Comparison of ENCODE assay signal across 21 cellular contexts in genomic region chr2:109700680-109701274, GRCh38.
DNase-seq lines count a peak whose midpoint lies in the region; ATAC-seq, FAIRE-seq and TF ChIP-seq lines count a peak whose summit lies in the region.
"Had no signal": no experiment of that assay in that cellular context is flagged by ENCODE, and none has a peak within 500 bp of the region (broad histone marks: within the 10 kb centered on the region; RNA-seq: fewer than 3 reads in every experiment).

No MANE protein-coding gene starts in this region.

- H4K20me1 ChIP-seq in neural progenitor cell (ENCODE audit: low read depth): no peaks in the 10 kb centered on the region

- DNase-seq in WTC11 (ENCODE audit: low spot score): no peak
- no peak for DNase-seq in neural progenitor cell (ENCODE audit: low spot score)
- DNase-seq in upper lobe of right lung: no peak
- DNase-seq in stimulated activated naive B cell treated with anti-CD40 and anti-IgM and Interleukin-4, amounts not matched to agents 10 μg/mL and 1 μg/mL and 100 μg/mL, for 72 hours: no peak
- DNase-seq in DMS79 treated with DMSO at 0.1 percent for 48 hours (lab: John Stamatoyannopoulos, UW): no peak
- DNase-seq in small intestine: no peak
- DNase-seq: amygdala; CD8-positive, alpha-beta memory T cell; effector memory CD4-positive, alpha-beta T cell; heart right ventricle; immature natural killer cell; NCI-H1105; NCI-H2107; NCI-H510A treated with DMSO at 0.1 percent for 48 hours; SIG-M5; thyroid gland had no signal

- CTCF ChIA-PET in WTC11 (lab: Charles Lee): no interaction called here

- no peak for TF ChIP-seq POLR2A in gastroesophageal sphincter (IDR thresholded peaks at IDR 0.05)

- peak overlapping the region; percentile 42 for H3K27ac Mint-ChIP-seq in WTC11
- peak overlapping the region; percentile 12 for H3K27ac Mint-ChIP-seq in neural progenitor cell
- H3K27ac Mint-ChIP-seq in stimulated activated naive B cell treated with anti-CD40 and anti-IgM and Interleukin-4, amounts not matched to agents 10 μg/mL and 1 μg/mL and 100 μg/mL, for 72 hours: no peak overlapping the region
- H3K27ac Mint-ChIP-seq: CD8-positive, alpha-beta memory T cell; immature natural killer cell; natural killer cell treated with Interleukin-12 subunit alpha and Interleukin-12 subunit beta and Interleukin-15 and Interleukin-18, amount 100 ng/mL, for 72 hours; stimulated activated memory B cell treated with anti-CD40 and anti-IgM and Interleukin-4, amounts not matched to agents 10 μg/mL and 1 μg/mL and 100 μg/mL, for 72 hours; T-helper 1 cell treated with Interleukin-12 subunit alpha and Interleukin-12 subunit beta and Interleukin-4 antibody, amounts not matched to agents 30 μg/mL and 1 μg/mL, for 36 hours had no signal

- H3K9me3 ChIP-seq in gastroesophageal sphincter (no peaks in the 10 kb centered on the region), neural progenitor cell (ENCODE audit: low read depth) (no peaks in the 10 kb centered on the region), upper lobe of right lung (no peaks in the 10 kb centered on the region), small intestine (ENCODE audit: control insufficient read depth, low read depth) (no peaks in the 10 kb centered on the region)
- H3K9me3 ChIP-seq: thyroid gland had no signal

- TF ChIP-seq CTCF in WTC11 (IDR thresholded peaks at IDR 0.05): no peak
- no peak for TF ChIP-seq CTCF in gastroesophageal sphincter (IDR thresholded peaks at IDR 0.05)
- no peak for TF ChIP-seq CTCF in neural progenitor cell (IDR thresholded peaks at IDR 0.05)
- TF ChIP-seq CTCF in upper lobe of right lung (IDR thresholded peaks at IDR 0.05): no peak

- TF ChIP-seq EP300 in gastroesophageal sphincter (IDR thresholded peaks at IDR 0.05): no peak

- H3K27me3 ChIP-seq in gastroesophageal sphincter (no peaks in the 10 kb centered on the region), neural progenitor cell (no peaks in the 10 kb centered on the region), upper lobe of right lung (no peaks in the 10 kb centered on the region), small intestine (ENCODE audit: control insufficient read depth in 2 of 2, insufficient read depth in 2 of 2, low read length in 2 of 2) (no peaks in the 10 kb centered on the region)
- H3K27me3 ChIP-seq: heart right ventricle, thyroid gland had no signal

- H3K27ac ChIP-seq in gastroesophageal sphincter (peak overlapping the region in 3 of 4 donors; percentile 7 to 63 (median 34)), neural progenitor cell (no peak overlapping the region), upper lobe of right lung (peak overlapping the region; percentile 79), small intestine (ENCODE audit: low read depth in 1 of 2, low read length in 1 of 2) (no peak overlapping the region)
- H3K27ac ChIP-seq: VCaP had no signal

- peaks cover 49% of the 10 kb centered on the region for H3K4me1 Mint-ChIP-seq in WTC11
- H3K4me1 Mint-ChIP-seq in neural progenitor cell: peaks cover 43% of the 10 kb centered on the region
- H3K4me1 Mint-ChIP-seq in stimulated activated naive B cell treated with anti-CD40 and anti-IgM and Interleukin-4, amounts not matched to agents 10 μg/mL and 1 μg/mL and 100 μg/mL, for 72 hours: no peaks in the 10 kb centered on the region
- H3K4me1 Mint-ChIP-seq: CD8-positive, alpha-beta memory T cell; immature natural killer cell; stimulated activated memory B cell treated with anti-CD40 and anti-IgM and Interleukin-4, amounts not matched to agents 10 μg/mL and 1 μg/mL and 100 μg/mL, for 72 hours had no signal

- no peaks in the 10 kb centered on the region for H3K27me3 Mint-ChIP-seq in WTC11 (ENCODE audit: low read depth)
- peaks cover 5% of the 10 kb centered on the region for H3K27me3 Mint-ChIP-seq in neural progenitor cell (ENCODE audit: insufficient read depth, low read depth)
- peaks cover 26 to 31% of the 10 kb centered on the region in 2 donors for H3K27me3 Mint-ChIP-seq in stimulated activated naive B cell treated with anti-CD40 and anti-IgM and Interleukin-4, amounts not matched to agents 10 μg/mL and 1 μg/mL and 100 μg/mL, for 72 hours

- POLR2A ChIA-PET in WTC11 (lab: Charles Lee): interaction anchor here (0.6 kb wide), 1 partner anchor 32 kb away, joined by 3 read pairs; no protein-coding TSS in a partner anchor

- peak overlapping the region; percentile 46 for H3K4me2 ChIP-seq in neural progenitor cell

- WGBS in gastroesophageal sphincter (ENCODE audit: low coverage in 1 of 2), 2 donors: 72 to 86% methylated on average over 8 to 11 of the region's 11 CpGs
- 75 to 82% (median 80%) methylated on average over 11 of the region's 11 CpGs for WGBS in small intestine, 3 donors

- H3K4me3 Mint-ChIP-seq in WTC11 (no peak overlapping the region), neural progenitor cell (peak overlapping the region; percentile 4)
- no peak overlapping the region for H3K4me3 Mint-ChIP-seq in stimulated activated naive B cell treated with anti-CD40 and anti-IgM and Interleukin-4, amounts not matched to agents 10 μg/mL and 1 μg/mL and 100 μg/mL, for 72 hours
- H3K4me3 Mint-ChIP-seq: CD8-positive, alpha-beta memory T cell; immature natural killer cell; natural killer cell treated with Interleukin-12 subunit alpha and Interleukin-12 subunit beta and Interleukin-15 and Interleukin-18, amount 100 ng/mL, for 72 hours; stimulated activated memory B cell treated with anti-CD40 and anti-IgM and Interleukin-4, amounts not matched to agents 10 μg/mL and 1 μg/mL and 100 μg/mL, for 72 hours; T-helper 1 cell treated with Interleukin-12 subunit alpha and Interleukin-12 subunit beta and Interleukin-4 antibody, amounts not matched to agents 30 μg/mL and 1 μg/mL, for 36 hours had no signal

- H3K4me1 ChIP-seq in gastroesophageal sphincter: peaks cover 0 to 28% (median 5%) of the 10 kb centered on the region in 3 donors
- H3K4me1 ChIP-seq in neural progenitor cell: peaks cover 33% of the 10 kb centered on the region
- H3K4me1 ChIP-seq in upper lobe of right lung: peaks cover 24% of the 10 kb centered on the region
- H3K4me1 ChIP-seq in small intestine (ENCODE audit: control insufficient read depth in 2 of 2, insufficient read depth in 1 of 2, low read depth in 1 of 2, low read length in 1 of 2): peaks cover 1 to 6% of the 10 kb centered on the region in 2 donors

- no peaks in the 10 kb centered on the region for H3K36me3 Mint-ChIP-seq in WTC11
- peaks cover 2% of the 10 kb centered on the region for H3K36me3 Mint-ChIP-seq in neural progenitor cell
- H3K36me3 Mint-ChIP-seq in stimulated activated naive B cell treated with anti-CD40 and anti-IgM and Interleukin-4, amounts not matched to agents 10 μg/mL and 1 μg/mL and 100 μg/mL, for 72 hours: no peaks in the 10 kb centered on the region
- H3K36me3 Mint-ChIP-seq: CD8-positive, alpha-beta memory T cell; immature natural killer cell; natural killer cell treated with Interleukin-12 subunit alpha and Interleukin-12 subunit beta and Interleukin-15 and Interleukin-18, amount 100 ng/mL, for 72 hours; stimulated activated memory B cell treated with anti-CD40 and anti-IgM and Interleukin-4, amounts not matched to agents 10 μg/mL and 1 μg/mL and 100 μg/mL, for 72 hours had no signal

- no peak overlapping the region for H3K9ac ChIP-seq in neural progenitor cell

- intact Hi-C loops in upper lobe of right lung (cut with DNase I): no loop called here

- FAIRE-seq in small intestine (lab: Jason Lieb, UNC): no peak

- no peak overlapping the region for H2AFZ ChIP-seq in neural progenitor cell (replicated peaks)

- H3K79me2 ChIP-seq in neural progenitor cell (ENCODE audit: low read depth): no peaks in the 10 kb centered on the region

- peak; percentile 15 for ATAC-seq in WTC11
- no peak for ATAC-seq in gastroesophageal sphincter
- ATAC-seq in upper lobe of right lung: no peak
- no peak for ATAC-seq in stimulated activated naive B cell treated with anti-CD40 and anti-IgM and Interleukin-4, amounts not matched to agents 10 μg/mL and 1 μg/mL and 100 μg/mL, for 72 hours (replicated peaks)
- ATAC-seq: natural killer cell treated with Interleukin-12 subunit alpha and Interleukin-12 subunit beta and Interleukin-15 and Interleukin-18, amount 100 ng/mL, for 72 hours; stimulated activated memory B cell treated with anti-CD40 and anti-IgM and Interleukin-4, amounts not matched to agents 10 μg/mL and 1 μg/mL and 100 μg/mL, for 72 hours had no signal

- no peaks in the 10 kb centered on the region for H3F3A ChIP-seq in neural progenitor cell (ENCODE audit: low read depth)

- H3K36me3 ChIP-seq in gastroesophageal sphincter (no peaks in the 10 kb centered on the region), neural progenitor cell (no peaks in the 10 kb centered on the region), upper lobe of right lung (no peaks in the 10 kb centered on the region), small intestine (ENCODE audit: control insufficient read depth in 2 of 2, insufficient read depth in 2 of 2, low read length in 2 of 2) (no peaks in the 10 kb centered on the region)
- H3K36me3 ChIP-seq: heart right ventricle, thyroid gland had no signal

- H3K4me3 ChIP-seq in gastroesophageal sphincter (no peak overlapping the region), neural progenitor cell (no peak overlapping the region), upper lobe of right lung (no peak overlapping the region), small intestine (ENCODE audit: low read depth in 1 of 2, low read length in 2 of 2) (no peak overlapping the region)
- H3K4me3 ChIP-seq: heart right ventricle, thyroid gland had no signal

- no peaks in the 10 kb centered on the region for H3K9me3 Mint-ChIP-seq in WTC11
- peaks cover 4% of the 10 kb centered on the region for H3K9me3 Mint-ChIP-seq in neural progenitor cell
- no peaks in the 10 kb centered on the region for H3K9me3 Mint-ChIP-seq in stimulated activated naive B cell treated with anti-CD40 and anti-IgM and Interleukin-4, amounts not matched to agents 10 μg/mL and 1 μg/mL and 100 μg/mL, for 72 hours
- H3K9me3 Mint-ChIP-seq: CD8-positive, alpha-beta memory T cell; immature natural killer cell; natural killer cell treated with Interleukin-12 subunit alpha and Interleukin-12 subunit beta and Interleukin-15 and Interleukin-18, amount 100 ng/mL, for 72 hours; stimulated activated memory B cell treated with anti-CD40 and anti-IgM and Interleukin-4, amounts not matched to agents 10 μg/mL and 1 μg/mL and 100 μg/mL, for 72 hours; T-helper 1 cell treated with Interleukin-12 subunit alpha and Interleukin-12 subunit beta and Interleukin-4 antibody, amounts not matched to agents 30 μg/mL and 1 μg/mL, for 36 hours had no signal

TF ChIP-seq in WTC11, 78 proteins besides CTCF, POLR2A, EP300 and RAD21 (continues in another document):
- TF ChIP-seq USF2 (CRISPR knock-in tag; IDR thresholded peaks at IDR 0.05) (no peak), KAT7 (CRISPR knock-in tag; IDR thresholded peaks at IDR 0.05; ENCODE audit: borderline replicate concordance) (no peak), SP1 (CRISPR knock-in tag; conservative IDR thresholded peaks at IDR 0.05) (no peak)

Comparison
In these comparisons a context has a peak if more than half of its experiments do, and no peak if none do; other contexts are left out.
1. H3K27ac ChIP-seq: peak in gastroesophageal sphincter (3 of 4) and upper lobe of right lung (single experiment); none in neural progenitor cell (single experiment) and small intestine (0 of 2).